24 cellular contexts compared by ENCODE assay signal in genomic region chr2:65564299-65564698, GRCh38.
"Had no signal": no experiment of that assay in that cellular context is flagged by ENCODE, and none has a peak within 500 bp of the region (broad histone marks: within the 10 kb centered on the region; RNA-seq: fewer than 3 reads in every experiment).

No MANE protein-coding gene starts in this region.

- H3K4me1 ChIP-seq: lower lobe of right lung, parathyroid adenoma, right lobe of liver, thyroid gland had no signal

- H3K9me3 Mint-ChIP-seq: effector memory CD8-positive, alpha-beta T cell; naive thymus-derived CD8-positive, alpha-beta T cell; stimulated activated memory B cell treated with anti-CD40 and anti-IgM and Interleukin-4, amounts not matched to agents 10 μg/mL and 1 μg/mL and 100 μg/mL, for 72 hours; type B pancreatic cell had no signal

- H2AFZ ChIP-seq: parathyroid adenoma had no signal

- H3K4me3 Mint-ChIP-seq: effector memory CD8-positive, alpha-beta T cell; memory B cell; naive thymus-derived CD8-positive, alpha-beta T cell; stimulated activated memory B cell treated with anti-CD40 and anti-IgM and Interleukin-4, amounts not matched to agents 10 μg/mL and 1 μg/mL and 100 μg/mL, for 72 hours; type B pancreatic cell had no signal

- H3K36me3 Mint-ChIP-seq: naive thymus-derived CD8-positive, alpha-beta T cell; stimulated activated memory B cell treated with anti-CD40 and anti-IgM and Interleukin-4, amounts not matched to agents 10 μg/mL and 1 μg/mL and 100 μg/mL, for 72 hours; type B pancreatic cell had no signal

- H3K4me3 ChIP-seq: lower lobe of right lung, right lobe of liver, smooth muscle cell, stomach, thyroid gland had no signal

- H3K4me2 ChIP-seq: smooth muscle cell had no signal

- H3K27ac Mint-ChIP-seq: effector memory CD8-positive, alpha-beta T cell; memory B cell; naive thymus-derived CD8-positive, alpha-beta T cell; progenitor cell of endocrine pancreas; stimulated activated memory B cell treated with anti-CD40 and anti-IgM and Interleukin-4, amounts not matched to agents 10 μg/mL and 1 μg/mL and 100 μg/mL, for 72 hours; type B pancreatic cell had no signal

- H3K9me3 ChIP-seq: lower lobe of right lung, neutrophil, right lobe of liver, stomach, thyroid gland had no signal

- ATAC-seq: effector memory CD8-positive, alpha-beta T cell; left ventricle myocardium superior; lower lobe of right lung; naive thymus-derived CD8-positive, alpha-beta T cell; stimulated activated memory B cell treated with anti-CD40 and anti-IgM and Interleukin-4, amounts not matched to agents 10 μg/mL and 1 μg/mL and 100 μg/mL, for 72 hours had no signal

- H3K27me3 ChIP-seq: right lobe of liver, thyroid gland had no signal

- H3K9ac ChIP-seq: parathyroid adenoma had no signal

- H3K27ac ChIP-seq: lower lobe of right lung, neutrophil, parathyroid adenoma, right lobe of liver, stomach, thyroid gland had no signal

- FAIRE-seq: frontal cortex, keratinocyte, urothelium cell line had no signal

- DNase-seq: caudate nucleus; cerebellar nuclear complex; cortex of kidney; effector memory CD8-positive, alpha-beta T cell; head of caudate nucleus; left ventricle myocardium superior; lower lobe of right lung; midbrain; naive thymus-derived CD8-positive, alpha-beta T cell; right lobe of liver; stimulated activated CD4-positive, alpha-beta T cell treated with anti-CD3 and anti-CD28 coated beads, Interleukin-2, amount 100 ng/mL, for 24 hours; stimulated activated CD4-positive, alpha-beta T cell treated with anti-CD3 and anti-CD28 coated beads, Interleukin-4, amount 100 ng/mL, for 24 hours; stomach; thyroid gland had no signal

- H3K36me3 ChIP-seq: lower lobe of right lung, neutrophil, right lobe of liver, stomach, thyroid gland had no signal
